23 cellular contexts compared by ENCODE assay signal in the genomic region with DNA sequence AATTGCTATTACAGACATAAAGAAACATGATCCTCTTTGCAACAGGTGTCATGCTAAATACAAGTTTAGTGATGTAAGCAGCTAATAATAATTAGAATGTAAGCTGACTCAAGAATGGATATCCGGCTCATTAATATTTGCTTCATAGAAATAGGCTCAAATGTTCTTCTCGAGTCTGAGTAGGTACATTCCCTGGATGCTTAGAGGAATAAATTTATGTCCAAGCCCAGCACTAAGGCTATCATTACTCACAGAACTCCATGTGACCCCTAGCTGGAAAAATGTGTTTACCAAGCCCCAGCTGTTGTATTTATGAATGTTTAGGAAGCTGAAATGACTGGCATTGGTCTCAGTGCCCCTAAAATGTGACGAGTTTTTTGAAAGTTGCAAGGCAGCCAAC.
DNase-seq lines count a peak whose midpoint lies in the region; ATAC-seq and TF ChIP-seq lines count a peak whose summit lies in the region.
"Had no signal": no experiment of that assay in that cellular context is flagged by ENCODE, and none has a peak within 500 bp of the region (broad histone marks: within the 10 kb centered on the region; RNA-seq: fewer than 3 reads in every experiment).

No MANE protein-coding gene starts in this region.

- no peak for TF ChIP-seq CTCF in HEK293 (tag by site-specific recombination; IDR thresholded peaks at IDR 0.05)
- TF ChIP-seq CTCF in gastrocnemius medialis (IDR thresholded peaks at IDR 0.05 in 4 of 5, conservative IDR thresholded peaks at IDR 0.05 in 1 of 5) = no peak
- TF ChIP-seq CTCF in gastroesophageal sphincter (IDR thresholded peaks at IDR 0.05) = no peak

- WGBS in gastroesophageal sphincter (ENCODE audit: low coverage in 1 of 2), 2 donors = 63 to 78% methylated on average over 2 of the region's 3 CpGs

- H3K9me3 ChIP-seq in HEK293 (ENCODE audit: control insufficient read depth, insufficient read depth, low read depth, low read length) (no peaks in the 10 kb centered on the region), gastrocnemius medialis (no peaks in the 10 kb centered on the region), gastroesophageal sphincter (no peaks in the 10 kb centered on the region)
- H3K9me3 ChIP-seq: Caco-2, MG63 had no signal

- in situ Hi-C loops in gastrocnemius medialis (cut with MboI; ENCODE audit: low sequenced_read_pairs in 4 of 4) = loop anchor here in 2 of 4 donors (25.0 kb wide), 2 partner anchors 89 to 189 kb away; partner anchors contain the start of gene TSPAN7 (in 1 of the 2)

- peak in 1 of 2 donors; percentile 89 for ATAC-seq in gastrocnemius medialis
- ATAC-seq in gastroesophageal sphincter = no peak
- no peak for ATAC-seq in GM21381 (IDR thresholded peaks at IDR 0.05; ENCODE audit: unreplicated experiment)
- ATAC-seq: CD8-positive, alpha-beta T cell; PC-3; SK-N-SH treated with all-trans-retinoic acid at 6 μM for 48 hours had no signal

- no peak overlapping the region for H3K4me3 ChIP-seq in HEK293 (ENCODE audit: low read depth, low read length)
- H3K4me3 ChIP-seq in gastrocnemius medialis = no peak overlapping the region
- H3K4me3 ChIP-seq in gastroesophageal sphincter = no peak overlapping the region
- H3K4me3 ChIP-seq: MG63 had no signal

- CTCF ChIA-PET in HEK293 (lab: Yijun Ruan, JAX) = interaction anchor here (0.5 kb wide), 1 partner anchor 1430 kb away, joined by 3 read pairs; no protein-coding TSS in a partner anchor

- H3K27ac ChIP-seq in HEK293 (ENCODE audit: extremely low read depth, low read depth, low read length) (no peak overlapping the region), gastrocnemius medialis (peak overlapping the region in 3 of 4 donors; percentile 30 to 59 (median 51)), gastroesophageal sphincter (no peak overlapping the region)
- H3K27ac ChIP-seq: C4-2B had no signal

- no peaks in the 10 kb centered on the region for H3K4me1 ChIP-seq in HEK293 (ENCODE audit: control insufficient read depth, insufficient read depth, low read length)
- H3K4me1 ChIP-seq in gastrocnemius medialis = no peaks in the 10 kb centered on the region
- no peaks in the 10 kb centered on the region for H3K4me1 ChIP-seq in gastroesophageal sphincter
- H3K4me1 ChIP-seq: Caco-2 had no signal

- intact Hi-C loops in gastrocnemius medialis (cut with DNase I; ENCODE audit: low total_unique reads) = no loop called here

- POLR2A ChIA-PET in HEK293 (lab: Yijun Ruan, JAX) = no interaction called here

- TF ChIP-seq EP300 in gastroesophageal sphincter (IDR thresholded peaks at IDR 0.05) = no peak

- H3K27me3 ChIP-seq in gastrocnemius medialis (no peaks in the 10 kb centered on the region), gastroesophageal sphincter (no peaks in the 10 kb centered on the region)
- H3K27me3 ChIP-seq: MG63 had no signal

- DNase-seq in LHCN-M2 (ENCODE audit: low read depth) = peak; percentile 3
- peak; percentile 24 for DNase-seq in myocyte (ENCODE audit: low read depth)
- DNase-seq in gastrocnemius medialis = no peak
- DNase-seq in NCI-H2029 (lab: John Stamatoyannopoulos, UW) = no peak
- DNase-seq: Caco-2; CD8-positive, alpha-beta T cell; DMS79 treated with DMSO at 0.1 percent for 48 hours; GF-D8; HCEC 1CT; KBM-7; MG63; NCI-H1417 treated with DMSO at 0.1 percent for 48 hours; NCI-H1694 treated with DMSO at 0.1 percent for 48 hours; NCI-H345; NCI-H510A treated with DMSO at 0.1 percent for 48 hours; NCI-H748 treated with DMSO at 0.1 percent for 48 hours; NK-92 treated with Interleukin-12 subunit alpha and Interleukin-12 subunit beta, amount 100 ng/mL, for 24 hours; PC-3 had no signal

- H3K36me3 ChIP-seq in HEK293 (ENCODE audit: control insufficient read depth in 2 of 2, insufficient read depth in 1 of 2, low read length in 2 of 2) = no peaks in the 10 kb centered on the region
- no peaks in the 10 kb centered on the region for H3K36me3 ChIP-seq in gastrocnemius medialis
- no peaks in the 10 kb centered on the region for H3K36me3 ChIP-seq in gastroesophageal sphincter
- H3K36me3 ChIP-seq: MG63 had no signal

- no peak for TF ChIP-seq POLR2A in gastrocnemius medialis (IDR thresholded peaks at IDR 0.05)
- TF ChIP-seq POLR2A in gastroesophageal sphincter (IDR thresholded peaks at IDR 0.05) = no peak

TF ChIP-seq in HEK293, 187 proteins besides CTCF, POLR2A, EP300 and RAD21:
- TF ChIP-seq SCRT2 (tag by site-specific recombination; IDR thresholded peaks at IDR 0.05) (peak; percentile 57; the same call in 1 of the 2 replicates), ZNF791 (tag by site-specific recombination; IDR thresholded peaks at IDR 0.05) (no peak), ZBTB48 (tag by site-specific recombination; IDR thresholded peaks at IDR 0.05) (no peak), KLF10 (tag by site-specific recombination; IDR thresholded peaks at IDR 0.05) (no peak)
- TF ChIP-seq, protein P1, sequence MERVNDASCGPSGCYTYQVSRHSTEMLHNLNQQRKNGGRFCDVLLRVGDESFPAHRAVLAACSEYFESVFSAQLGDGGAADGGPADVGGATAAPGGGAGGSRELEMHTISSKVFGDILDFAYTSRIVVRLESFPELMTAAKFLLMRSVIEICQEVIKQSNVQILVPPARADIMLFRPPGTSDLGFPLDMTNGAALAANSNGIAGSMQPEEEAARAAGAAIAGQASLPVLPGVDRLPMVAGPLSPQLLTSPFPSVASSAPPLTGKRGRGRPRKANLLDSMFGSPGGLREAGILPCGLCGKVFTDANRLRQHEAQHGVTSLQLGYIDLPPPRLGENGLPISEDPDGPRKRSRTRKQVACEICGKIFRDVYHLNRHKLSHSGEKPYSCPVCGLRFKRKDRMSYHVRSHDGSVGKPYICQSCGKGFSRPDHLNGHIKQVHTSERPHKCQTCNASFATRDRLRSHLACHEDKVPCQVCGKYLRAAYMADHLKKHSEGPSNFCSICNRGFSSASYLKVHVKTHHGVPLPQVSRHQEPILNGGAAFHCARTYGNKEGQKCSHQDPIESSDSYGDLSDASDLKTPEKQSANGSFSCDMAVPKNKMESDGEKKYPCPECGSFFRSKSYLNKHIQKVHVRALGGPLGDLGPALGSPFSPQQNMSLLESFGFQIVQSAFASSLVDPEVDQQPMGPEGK (tag by site-specific recombination; IDR thresholded peaks at IDR 0.05) = no peak

Comparison
In these comparisons a context has a peak if more than half of its experiments do, and no peak if none do; other contexts are left out.
1. H3K27ac ChIP-seq: peak in gastrocnemius medialis (3 of 4); none in HEK293 (single experiment) and gastroesophageal sphincter (0 of 4).
2. DNase-seq: peak in LHCN-M2 (single experiment) and myocyte (single experiment); none in gastrocnemius medialis (0 of 2) and NCI-H2029 (single experiment).